31 cellular contexts compared by ENCODE assay signal in the genomic region with DNA sequence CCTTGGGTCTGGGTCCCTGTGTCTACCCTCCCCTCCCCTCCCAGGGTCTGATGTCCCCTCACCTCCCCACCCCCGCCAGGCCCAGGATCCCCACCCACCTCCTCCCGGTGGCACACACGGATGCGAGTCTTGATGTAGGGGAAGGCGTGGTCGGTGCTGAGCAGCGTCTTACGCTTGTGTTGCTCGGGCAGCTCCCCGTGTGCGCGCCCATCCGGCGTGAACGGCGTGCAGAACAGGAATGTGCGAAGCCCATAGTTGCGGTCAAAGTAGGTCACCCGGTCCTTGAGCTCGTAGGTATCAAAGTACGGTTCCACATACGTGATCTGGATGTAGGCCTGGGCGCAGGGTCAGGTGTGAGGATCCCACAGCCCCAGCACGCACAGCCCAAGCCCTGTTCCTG. TPM values are rescaled to one million over a fixed set of nuclear protein-coding genes. Genes with fewer than 3 reads are reported as not detected.
DNase-seq lines count a peak whose midpoint lies in the region; ATAC-seq and TF ChIP-seq lines count a peak whose summit lies in the region.
"Had no signal": no experiment of that assay in that cellular context is flagged by ENCODE, and none has a peak within 500 bp of the region (broad histone marks: within the 10 kb centered on the region; RNA-seq: fewer than 3 reads in every experiment).

No MANE protein-coding gene starts in this region.

- peaks cover 0 to 9% of the 10 kb centered on the region in 2 donors for H3K4me1 Mint-ChIP-seq in natural killer cell treated with Interleukin-12 subunit alpha and Interleukin-12 subunit beta and Interleukin-15 and Interleukin-18, amount 100 ng/mL, for 72 hours (ENCODE audit: low read depth in 2 of 2)

- no peak overlapping the region for H2BK120ac ChIP-seq in neuronal stem cell (ENCODE audit: low read depth, low read length)

- H3K27ac Mint-ChIP-seq in natural killer cell treated with Interleukin-12 subunit alpha and Interleukin-12 subunit beta and Interleukin-15 and Interleukin-18, amount 100 ng/mL, for 72 hours = no peak overlapping the region
- H3K27ac Mint-ChIP-seq: activated CD8-positive, alpha-beta T cell treated with anti-CD3 and anti-CD28 coated beads for 36 hours; activated naive CD8-positive, alpha-beta T cell; natural killer cell; type B pancreatic cell had no signal

- H3K14ac ChIP-seq in neuronal stem cell (ENCODE audit: low read length) = no peak overlapping the region

- H2BK5ac ChIP-seq in neuronal stem cell (ENCODE audit: low read length) = no peak overlapping the region

- H3K4me3 ChIP-seq in SJSA1 (no peak overlapping the region), epithelial cell of proximal tubule (ENCODE audit: low read depth, low read length) (no peak overlapping the region), neuronal stem cell (ENCODE audit: low read length in 2 of 2) (no peak overlapping the region), tibial artery (no peak overlapping the region)
- H3K4me3 ChIP-seq: BLaER1, lung, smooth muscle cell had no signal

- no peak overlapping the region for H3K4ac ChIP-seq in neuronal stem cell (ENCODE audit: low read length)

- H3K36me3 Mint-ChIP-seq in natural killer cell treated with Interleukin-12 subunit alpha and Interleukin-12 subunit beta and Interleukin-15 and Interleukin-18, amount 100 ng/mL, for 72 hours = no peaks in the 10 kb centered on the region
- H3K36me3 Mint-ChIP-seq: activated naive CD8-positive, alpha-beta T cell; natural killer cell; type B pancreatic cell had no signal

- no peaks in the 10 kb centered on the region for H3K27me3 ChIP-seq in SJSA1 (replicated peaks)
- H3K27me3 ChIP-seq in neuronal stem cell (ENCODE audit: control insufficient read depth in 3 of 3, insufficient read depth in 3 of 3, low read depth in 1 of 3, low read length in 3 of 3) = no peaks in the 10 kb centered on the region
- no peaks in the 10 kb centered on the region for H3K27me3 ChIP-seq in tibial artery
- H3K27me3 ChIP-seq: BLaER1 had no signal

- no peak overlapping the region for H2AFZ ChIP-seq in neuronal stem cell (ENCODE audit: low read length)

- H3K36me3 ChIP-seq in SJSA1 (peaks cover 10% of the 10 kb centered on the region), neuronal stem cell (replicated peaks in 1 of 2; ENCODE audit: control insufficient read depth in 2 of 2, insufficient read depth in 2 of 2, low read length in 2 of 2) (peaks cover 0 to 55% of the 10 kb centered on the region in 2 donors), tibial artery (peaks cover 0 to 13% (median 10%) of the 10 kb centered on the region in 3 donors)
- H3K36me3 ChIP-seq: BLaER1 had no signal

- intact Hi-C loops in tibial artery (cut with DNase I; ENCODE audit: low total_unique reads) = loop anchor here (5.0 kb wide), 1 partner anchor 114 kb away; the partner anchor contains the start of gene LDLR

- no peak overlapping the region for H2BK15ac ChIP-seq in neuronal stem cell (ENCODE audit: low read length)

- H2AK5ac ChIP-seq in neuronal stem cell (ENCODE audit: low read depth, low read length) = no peak overlapping the region

- no peak overlapping the region for H2BK12ac ChIP-seq in neuronal stem cell (ENCODE audit: low read length)

- no peak overlapping the region for H3K4me2 ChIP-seq in neuronal stem cell (ENCODE audit: insufficient read depth, low read length, poor library complexity, severe bottlenecking)
- H3K4me2 ChIP-seq: BLaER1, smooth muscle cell had no signal

- H3K27me3 Mint-ChIP-seq in natural killer cell treated with Interleukin-12 subunit alpha and Interleukin-12 subunit beta and Interleukin-15 and Interleukin-18, amount 100 ng/mL, for 72 hours = peaks cover 5 to 6% of the 10 kb centered on the region in 2 donors
- H3K27me3 Mint-ChIP-seq: activated naive CD8-positive, alpha-beta T cell; type B pancreatic cell had no signal

- no peak overlapping the region for H3K18ac ChIP-seq in neuronal stem cell (ENCODE audit: low read length)

- peak overlapping the region; percentile 90; the same call in 1 of the 2 replicates for H3K27ac ChIP-seq in SJSA1
- H3K27ac ChIP-seq in neuronal stem cell (replicated peaks; ENCODE audit: low read length) = no peak overlapping the region
- peak overlapping the region; percentile 94 to 98 for H3K27ac ChIP-seq in tibial artery
- H3K27ac ChIP-seq: BLaER1, epithelial cell of prostate had no signal

- H3K23ac ChIP-seq in neuronal stem cell (ENCODE audit: low read depth, low read length, poor library complexity) = peak overlapping the region; percentile 85

- H3K4me3 Mint-ChIP-seq in natural killer cell treated with Interleukin-12 subunit alpha and Interleukin-12 subunit beta and Interleukin-15 and Interleukin-18, amount 100 ng/mL, for 72 hours = no peak overlapping the region
- H3K4me3 Mint-ChIP-seq: activated CD8-positive, alpha-beta T cell treated with anti-CD3 and anti-CD28 coated beads for 36 hours; activated naive CD8-positive, alpha-beta T cell; H9; natural killer cell; type B pancreatic cell had no signal

- H3K4me1 ChIP-seq in SJSA1 (replicated peaks) = peaks cover 43% of the 10 kb centered on the region
- H3K4me1 ChIP-seq in neuronal stem cell (ENCODE audit: control insufficient read depth in 2 of 2, insufficient read depth in 1 of 2, low read depth in 1 of 2, low read length in 2 of 2) = peaks cover 0 to 2% of the 10 kb centered on the region in 2 donors
- H3K4me1 ChIP-seq in tibial artery = peaks cover 0 to 63% (median 46%) of the 10 kb centered on the region in 4 donors

- no peak for DNase-seq in SJSA1 (ENCODE audit: low read depth in 1 of 2, low spot score in 2 of 2)
- DNase-seq in epithelial cell of proximal tubule (ENCODE audit: low read depth) = peak; percentile 41
- no peak for DNase-seq in neuronal stem cell (ENCODE audit: low spot score)
- DNase-seq in tibial artery = no peak
- DNase-seq in DMS114 treated with DMSO at 0.1 percent for 48 hours (lab: John Stamatoyannopoulos, UW; ENCODE audit: unreplicated experiment) = no peak
- no peak for DNase-seq in natural killer cell treated with Interleukin-12 subunit alpha and Interleukin-12 subunit beta and Interleukin-15 and Interleukin-18, amount 100 ng/mL, for 72 hours (ENCODE audit: low spot score)
- DNase-seq in stimulated activated CD8-positive, alpha-beta memory T cell treated with anti-CD3 and anti-CD28 coated beads, Interleukin-4, amount 100 ng/mL, for 48 hours = no peak
- no peak for DNase-seq in HT-29 (ENCODE audit: low spot score)
- DNase-seq: activated CD4-positive, alpha-beta T cell treated with anti-CD3 and anti-CD28 coated beads for 1 hour; activated CD8-positive, alpha-beta T cell treated with anti-CD3 and anti-CD28 coated beads for 36 hours; DMS53; effector CD4-positive, alpha-beta T cell; glutamatergic neuron; H9; Kasumi-1; natural killer cell; NCI-H1436 treated with DMSO at 0.1 percent for 48 hours; NCI-H226; NCI-H69; SIG-M5; stimulated activated CD4-positive, alpha-beta T cell treated with anti-CD3 and anti-CD28 coated beads, Interleukin-1b, Interleukin-23, amount 100 ng/mL, for 48 hours; stimulated activated naive CD8-positive, alpha-beta T cell treated with anti-CD3 and anti-CD28 coated beads, Interleukin-15, Interleukin-2, amounts not matched to agents 100 U/mL and 50 U/mL, for 24 hours; SW 1271 had no signal

- no peak for ATAC-seq in natural killer cell treated with Interleukin-12 subunit alpha and Interleukin-12 subunit beta and Interleukin-15 and Interleukin-18, amount 100 ng/mL, for 72 hours
- ATAC-seq: activated CD8-positive, alpha-beta T cell treated with anti-CD3 and anti-CD28 coated beads for 36 hours; natural killer cell; stimulated activated naive CD8-positive, alpha-beta T cell treated with anti-CD3 and anti-CD28 coated beads, Interleukin-15, Interleukin-2, amounts not matched to agents 100 U/mL and 50 U/mL, for 24 hours had no signal

- H3K9ac ChIP-seq in neuronal stem cell (ENCODE audit: low read depth, low read length, poor library complexity) = no peak overlapping the region
- H3K9ac ChIP-seq: BLaER1 had no signal

- TF ChIP-seq CTCF in epithelial cell of proximal tubule (conservative IDR thresholded peaks at IDR 0.05; ENCODE audit: low read depth, low read length) = no peak
- TF ChIP-seq CTCF in tibial artery (IDR thresholded peaks at IDR 0.05) = no peak

- no peaks in the 10 kb centered on the region for H3K9me3 Mint-ChIP-seq in natural killer cell treated with Interleukin-12 subunit alpha and Interleukin-12 subunit beta and Interleukin-15 and Interleukin-18, amount 100 ng/mL, for 72 hours
- H3K9me3 Mint-ChIP-seq: activated CD8-positive, alpha-beta T cell treated with anti-CD3 and anti-CD28 coated beads for 36 hours; H9; natural killer cell; type B pancreatic cell had no signal

- H3K9me3 ChIP-seq in SJSA1 (replicated peaks) = no peaks in the 10 kb centered on the region
- no peaks in the 10 kb centered on the region for H3K9me3 ChIP-seq in neuronal stem cell (replicated peaks in 1 of 2; ENCODE audit: control insufficient read depth in 2 of 2, insufficient read depth in 1 of 2, low read depth in 1 of 2, low read length in 2 of 2)
- H3K9me3 ChIP-seq in tibial artery = no peaks in the 10 kb centered on the region
- H3K9me3 ChIP-seq: BLaER1 had no signal

- H4K8ac ChIP-seq in neuronal stem cell (ENCODE audit: low read depth, low read length) = no peak overlapping the region

- no peaks in the 10 kb centered on the region for H3K79me1 ChIP-seq in neuronal stem cell (ENCODE audit: low read depth, low read length)

- no CpG with 5 or more reads among the region's 24 CpGs for WGBS in neuronal stem cell (ENCODE audit: extremely low coverage in 2 of 2, insufficient read length in 2 of 2, insufficient replicate concordance in 1 of 2), 2 donors

- no peak overlapping the region for H4K91ac ChIP-seq in neuronal stem cell (ENCODE audit: low read depth, low read length, poor library complexity)

RNA-seq across cellular contexts. Expression of gene KANK2, which starts 4.4 kb away (rescaled TPM):
- 278 and 472 TPM in 2 replicates for total RNA-seq in SJSA1 (2014; rRNA removed; shearing (Covaris generic))
- 78.3 and 94.0 TPM in 2 replicates for total RNA-seq in epithelial cell of proximal tubule
- 19.8 TPM for polyA plus RNA-seq in neuronal stem cell (2013, experiment 1 of 2)
- polyA plus RNA-seq in neuronal stem cell (2013, experiment 2 of 2) = 19.2 TPM
- 1 to 10 TPM; 3.9 to 5.2 TPM for total RNA-seq in natural killer cell treated with Interleukin-12 subunit alpha and Interleukin-12 subunit beta and Interleukin-15 and Interleukin-18, amount 100 ng/mL, for 72 hours
- total RNA-seq in HT-29 (2014; rRNA removed; shearing (Covaris generic)) = 30.8 and 35.8 TPM in 2 replicates

RNA-seq across cellular contexts. Expression of gene ANGPTL8, which starts 37.6 kb away (rescaled TPM):
- total RNA-seq in SJSA1 (2014; rRNA removed; shearing (Covaris generic)) = 0.61 TPM in 1 of 2 replicates, not detected in the other
- total RNA-seq in epithelial cell of proximal tubule = not detected in 2 replicates
- polyA plus RNA-seq in neuronal stem cell (2013, experiment 1 of 2) = 0.43 TPM
- not detected for polyA plus RNA-seq in neuronal stem cell (2013, experiment 2 of 2)
- total RNA-seq in natural killer cell treated with Interleukin-12 subunit alpha and Interleukin-12 subunit beta and Interleukin-15 and Interleukin-18, amount 100 ng/mL, for 72 hours = not detected
- not detected in 2 replicates for total RNA-seq in HT-29 (2014; rRNA removed; shearing (Covaris generic))
- total RNA-seq: activated CD8-positive, alpha-beta T cell treated with anti-CD3 and anti-CD28 coated beads for 36 hours; H9; lung; mononuclear cell; natural killer cell; osteocyte had no signal

RNA-seq across cellular contexts. Expression of gene SPC24, which starts 46.2 kb away (rescaled TPM):
- 120 and 143 TPM in 2 replicates for total RNA-seq in SJSA1 (2014; rRNA removed; shearing (Covaris generic))
- 33.0 and 76.1 TPM in 2 replicates for total RNA-seq in epithelial cell of proximal tubule
- polyA plus RNA-seq in neuronal stem cell (2013, experiment 1 of 2) = 21.3 TPM
- 22.7 TPM for polyA plus RNA-seq in neuronal stem cell (2013, experiment 2 of 2)
- 10 to 100 TPM; 26.6 to 48.3 TPM for total RNA-seq in natural killer cell treated with Interleukin-12 subunit alpha and Interleukin-12 subunit beta and Interleukin-15 and Interleukin-18, amount 100 ng/mL, for 72 hours
- 98.0 and 106 TPM in 2 replicates for total RNA-seq in HT-29 (2014; rRNA removed; shearing (Covaris generic))
